11 cellular contexts compared by ENCODE assay signal in the genomic region with DNA sequence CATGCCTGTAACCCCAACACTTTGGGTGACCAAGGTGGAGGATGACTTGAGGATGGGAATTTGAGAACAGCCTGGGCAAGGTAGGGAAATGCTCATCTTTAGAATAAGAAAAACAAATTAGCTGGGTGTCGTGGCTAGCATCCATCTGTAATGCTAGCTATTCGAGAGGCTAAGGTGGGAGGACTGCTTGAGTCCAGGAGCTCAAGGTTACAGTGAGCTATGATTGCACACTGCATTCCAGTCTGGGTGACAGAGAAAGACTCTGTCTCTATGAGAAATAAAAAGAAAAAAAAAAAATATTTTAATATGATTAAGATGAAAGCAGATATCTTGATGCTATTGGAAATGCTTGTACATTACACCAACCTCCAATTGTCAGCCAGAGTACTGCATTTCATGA. TPM values are rescaled to one million over a fixed set of nuclear protein-coding genes. Genes with fewer than 3 reads are reported as not detected.
"Had no signal": no experiment of that assay in that cellular context is flagged by ENCODE, and none has a peak within 500 bp of the region (broad histone marks: within the 10 kb centered on the region; RNA-seq: fewer than 3 reads in every experiment).

No MANE protein-coding gene starts in this region.

- DNase-seq: GM23248, GOT3, H7, H9, HCEC 1CT, HFFc6 had no signal

- H3K27ac ChIP-seq: GM23248 had no signal

- H3K9me3 ChIP-seq: HAP-1 had no signal

- H3K9me3 Mint-ChIP-seq: HFFc6 had no signal

- ATAC-seq: GM23338, HCT116 had no signal

- H3K9ac ChIP-seq: GM23248 had no signal

- FAIRE-seq: H1, H54 had no signal

- H3K4me3 ChIP-seq: GM23248, GM23338, HAP-1 had no signal

- H3K4me2 ChIP-seq: GM23338 had no signal

- H3K27ac Mint-ChIP-seq: GM23338, H9, HFFc6 had no signal

- H3K4me3 Mint-ChIP-seq: GM23338, H9, HFFc6 had no signal

- H3K36me3 ChIP-seq: HAP-1 had no signal

- H2AFZ ChIP-seq: GM23248, GM23338 had no signal

RNA-seq across cellular contexts. Expression of a gene that starts 42.7 kb away (rescaled TPM):
- total RNA-seq: GM23248 had no signal
- polyA plus RNA-seq: GM23248 had no signal
